In the genomic region with DNA sequence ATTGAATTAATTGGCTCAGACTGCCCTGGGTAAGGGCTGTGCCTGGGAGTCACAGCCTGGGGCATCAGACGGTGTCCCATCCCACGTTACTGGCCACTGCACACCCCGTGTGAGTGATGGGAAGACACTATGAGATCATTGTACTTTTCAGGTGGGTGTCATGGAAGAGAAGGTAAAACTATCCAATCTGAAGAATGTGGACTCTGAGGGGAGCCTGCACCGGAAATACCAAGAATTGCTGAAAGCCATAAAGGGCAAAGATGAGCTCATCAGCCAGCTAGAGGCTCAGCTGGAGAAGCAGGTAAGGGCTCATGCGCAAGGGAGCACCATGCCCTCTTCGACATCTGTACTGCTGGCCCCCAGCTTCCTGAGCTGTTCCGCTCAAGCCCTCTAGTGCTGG, we compare ENCODE assay signal across 11 cellular contexts. TPM values are rescaled to one million over a fixed set of nuclear protein-coding genes. Genes with fewer than 3 reads are reported as not detected.
A peak's percentile ranks its signal among the peaks of the same experiment; 100 is the strongest.
DNase-seq lines count a peak whose midpoint lies in the region; ATAC-seq and TF ChIP-seq lines count a peak whose summit lies in the region.
"Had no signal": no experiment of that assay in that cellular context is flagged by ENCODE, and none has a peak within 500 bp of the region (broad histone marks: within the 10 kb centered on the region; RNA-seq: fewer than 3 reads in every experiment).

No MANE protein-coding gene starts in this region.

- DNase-seq in AG10803 (ENCODE audit: low read depth) (peak; percentile 38), HT1080 (ENCODE audit: low read depth) (peak; percentile 90), astrocyte of the hippocampus (ENCODE audit: low read depth, low spot score) (peak; percentile 14), kidney glomerular epithelial cell (lab: John Stamatoyannopoulos, UW) (peak; percentile 66), Karpas-422 (no peak), NCI-H2171 treated with DMSO at 0.1 percent for 48 hours (lab: John Stamatoyannopoulos, UW) (no peak), GM10266 (ENCODE audit: extremely low spot score) (no peak)
- DNase-seq: activated T-cell treated with anti-CD3 and anti-CD28 coated beads for 4 hours, ovary, SK-N-SH had no signal

- H4K20me1 ChIP-seq in Karpas-422 (ENCODE audit: insufficient read depth, low read depth, low read length), result no peaks in the 10 kb centered on the region

- H3K27ac ChIP-seq in Karpas-422 (ENCODE audit: low read length), result no peak overlapping the region
- H3K27ac ChIP-seq: ovary had no signal

- H3K9ac ChIP-seq in Karpas-422 (ENCODE audit: low read length), result no peak overlapping the region
- H3K9ac ChIP-seq: SK-N-SH had no signal

- ATAC-seq in HG03097 (IDR thresholded peaks at IDR 0.05; ENCODE audit: low FRiP score, unreplicated experiment), result no peak

- H3K27me3 ChIP-seq in Karpas-422 (ENCODE audit: low read length), result no peaks in the 10 kb centered on the region
- H3K27me3 ChIP-seq: ovary had no signal

- no peaks in the 10 kb centered on the region for H3K9me3 ChIP-seq in Karpas-422 (ENCODE audit: low read length)
- H3K9me3 ChIP-seq: ovary, SK-N-SH had no signal

- H3K4me1 ChIP-seq in Karpas-422 (ENCODE audit: low read length), result no peaks in the 10 kb centered on the region

- no peaks in the 10 kb centered on the region for H3K79me2 ChIP-seq in Karpas-422 (ENCODE audit: low read length)

- H2AFZ ChIP-seq in Karpas-422 (ENCODE audit: low read length), result no peak overlapping the region

- no peak overlapping the region for H3K4me2 ChIP-seq in Karpas-422 (ENCODE audit: low read depth, low read length, poor library complexity, severe bottlenecking)
- H3K4me2 ChIP-seq: SK-N-SH had no signal

- H3K4me3 ChIP-seq in AG10803 (ENCODE audit: low read length) (no peak overlapping the region), Karpas-422 (ENCODE audit: low read length) (no peak overlapping the region)
- H3K4me3 ChIP-seq: ovary had no signal

- TF ChIP-seq CTCF in AG10803 (conservative IDR thresholded peaks at IDR 0.05; ENCODE audit: low read length) (no peak), GM10266 (IDR thresholded peaks at IDR 0.05; ENCODE audit: control insufficient read depth, insufficient read depth, low read depth, missing control alignments) (no peak)

- H3K9me2 ChIP-seq in Karpas-422 (replicated peaks; ENCODE audit: insufficient read depth, low read length), result no peaks in the 10 kb centered on the region
- H3K9me2 ChIP-seq: SK-N-SH had no signal

- H3K36me3 ChIP-seq in Karpas-422 (ENCODE audit: insufficient read depth, low read length), result no peaks in the 10 kb centered on the region
- H3K36me3 ChIP-seq: ovary had no signal

RNA-seq across cellular contexts. Expression of a gene that starts 24.0 kb away (rescaled TPM):
- 4.2 and 4.3 TPM in 2 replicates for total RNA-seq in HT1080 (2014; rRNA removed; shearing (Covaris generic))
- polyA plus RNA-seq in HT1080 (2015; cell fraction: cytosol; rRNA removed), result 4.0 and 5.0 TPM in 2 replicates
- 23.8 and 27.3 TPM in 2 replicates for polyA plus RNA-seq in HT1080 (2015; cell fraction: nucleus; rRNA removed)
- 0.83 and 3.7 TPM in 2 replicates for total RNA-seq in Karpas-422 (2014; rRNA removed; shearing (Covaris generic); ENCODE audit: low replicate concordance)

RNA-seq across cellular contexts. Expression of a gene that starts 43.0 kb away (rescaled TPM):
- total RNA-seq in HT1080 (2014; rRNA removed; shearing (Covaris generic)), result 25.4 and 37.4 TPM in 2 replicates
- polyA plus RNA-seq in HT1080 (2015; cell fraction: cytosol; rRNA removed), result 15.9 and 18.6 TPM in 2 replicates
- 19.9 and 25.5 TPM in 2 replicates for polyA plus RNA-seq in HT1080 (2015; cell fraction: nucleus; rRNA removed)
- total RNA-seq in Karpas-422 (2014; rRNA removed; shearing (Covaris generic); ENCODE audit: low replicate concordance), result 76.5 and 112 TPM in 2 replicates

Comparison
In these comparisons a context has a peak if more than half of its experiments do, and no peak if none do; other contexts are left out.
1. DNase-seq: peak in AG10803 (single experiment), HT1080 (single experiment), astrocyte of the hippocampus (single experiment) and kidney glomerular epithelial cell (single experiment); none in Karpas-422 (single experiment), NCI-H2171 treated with DMSO at 0.1 percent for 48 hours (single experiment) and GM10266 (single experiment).